ENCODE assay signal across 20 cellular contexts in genomic region chr3:853489-853888, GRCh38.
A peak's percentile ranks its signal among the peaks of the same experiment; 100 is the strongest.
DNase-seq lines count a peak whose midpoint lies in the region; ATAC-seq, FAIRE-seq and TF ChIP-seq lines count a peak whose summit lies in the region.
"Had no signal": no experiment of that assay in that cellular context is flagged by ENCODE, and none has a peak within 500 bp of the region (broad histone marks: within the 10 kb centered on the region; RNA-seq: fewer than 3 reads in every experiment).

No MANE protein-coding gene starts in this region.

- intact Hi-C loops in pancreas (cut with DNase I): no loop called here

- H3K27ac ChIP-seq in pancreas: no peak overlapping the region
- H3K27ac ChIP-seq: BLaER1 treated with 17β-estradiol and CSF1 and Interleukin-3, amounts not matched to agents 10 nM and 100 nM had no signal

- no peak for TF ChIP-seq CTCF in pancreas (IDR thresholded peaks at IDR 0.05)
- no peak for TF ChIP-seq CTCF in GM13977 (IDR thresholded peaks at IDR 0.05; ENCODE audit: extremely low read depth, insufficient read depth, missing control alignments)

- in situ Hi-C loops in HAP-1 (cut with MboI; ENCODE audit: low sequenced_read_pairs) (loop anchor here (25.0 kb wide), 1 partner anchor 216 kb away; no protein-coding TSS in a partner anchor), GM13977 (cut with MboI; ENCODE audit: low pct_unique_long_range_greater_than_20kb, low sequenced_read_pairs, unreplicated experiment) (no loop called here)

- DNase-seq in GM18507 (ENCODE audit: extremely low spot score, insufficient read length, low read depth) (no peak), OCI-M1 (lab: John Stamatoyannopoulos, UW) (peak; percentile 71), HAP-1 (ENCODE audit: low spot score in 2 of 2) (no peak), pancreas (no peak), GM13977 (ENCODE audit: low spot score) (no peak)
- DNase-seq: CD4-positive, CD25-positive, alpha-beta regulatory T cell; CD8-positive, alpha-beta memory T cell; COR-L47; DMS 273 treated with DMSO at 0.1 percent for 48 hours; DMS53; DND-41; EL; H9; IMR-90 had no signal

- no peaks in the 10 kb centered on the region for H3K9me3 ChIP-seq in HAP-1
- no peaks in the 10 kb centered on the region for H3K9me3 ChIP-seq in pancreas

- H3K4me1 ChIP-seq in HAP-1 (no peaks in the 10 kb centered on the region), pancreas (no peaks in the 10 kb centered on the region)

- no peaks in the 10 kb centered on the region for H3K36me3 ChIP-seq in HAP-1 (replicated peaks)
- no peaks in the 10 kb centered on the region for H3K36me3 ChIP-seq in pancreas
- H3K36me3 ChIP-seq: BLaER1 treated with 17β-estradiol and CSF1 and Interleukin-3, amounts not matched to agents 10 nM and 100 nM had no signal

- ATAC-seq in HG02938 (IDR thresholded peaks at IDR 0.05; ENCODE audit: unreplicated experiment) (peak; percentile 40), pancreas (no peak), GM18502 (IDR thresholded peaks at IDR 0.05; ENCODE audit: poor library complexity, unreplicated experiment) (no peak)
- ATAC-seq: K562 had no signal

- 52 to 63% methylated on average over 5 of the region's 5 CpGs for WGBS in pancreas, 2 donors

- FAIRE-seq in GM18507 (lab: Jason Lieb, UNC) (peak; percentile 36), pancreas (lab: Jason Lieb, UNC) (no peak)
- FAIRE-seq: H1, HTR-8/SVneo, K562 had no signal

- H3K4me3 ChIP-seq in HAP-1: no peak overlapping the region
- H3K4me3 ChIP-seq in pancreas: no peak overlapping the region
- H3K4me3 ChIP-seq: BLaER1 treated with 17β-estradiol and CSF1 and Interleukin-3, amounts not matched to agents 10 nM and 100 nM; K562 had no signal

- H3K27me3 ChIP-seq in HAP-1 (ENCODE audit: low read depth) (no peaks in the 10 kb centered on the region), pancreas (no peaks in the 10 kb centered on the region)
- H3K27me3 ChIP-seq: BLaER1 treated with 17β-estradiol and CSF1 and Interleukin-3, amounts not matched to agents 10 nM and 100 nM had no signal
